ENCODE assay signal across 1 cellular context in the genomic region with DNA sequence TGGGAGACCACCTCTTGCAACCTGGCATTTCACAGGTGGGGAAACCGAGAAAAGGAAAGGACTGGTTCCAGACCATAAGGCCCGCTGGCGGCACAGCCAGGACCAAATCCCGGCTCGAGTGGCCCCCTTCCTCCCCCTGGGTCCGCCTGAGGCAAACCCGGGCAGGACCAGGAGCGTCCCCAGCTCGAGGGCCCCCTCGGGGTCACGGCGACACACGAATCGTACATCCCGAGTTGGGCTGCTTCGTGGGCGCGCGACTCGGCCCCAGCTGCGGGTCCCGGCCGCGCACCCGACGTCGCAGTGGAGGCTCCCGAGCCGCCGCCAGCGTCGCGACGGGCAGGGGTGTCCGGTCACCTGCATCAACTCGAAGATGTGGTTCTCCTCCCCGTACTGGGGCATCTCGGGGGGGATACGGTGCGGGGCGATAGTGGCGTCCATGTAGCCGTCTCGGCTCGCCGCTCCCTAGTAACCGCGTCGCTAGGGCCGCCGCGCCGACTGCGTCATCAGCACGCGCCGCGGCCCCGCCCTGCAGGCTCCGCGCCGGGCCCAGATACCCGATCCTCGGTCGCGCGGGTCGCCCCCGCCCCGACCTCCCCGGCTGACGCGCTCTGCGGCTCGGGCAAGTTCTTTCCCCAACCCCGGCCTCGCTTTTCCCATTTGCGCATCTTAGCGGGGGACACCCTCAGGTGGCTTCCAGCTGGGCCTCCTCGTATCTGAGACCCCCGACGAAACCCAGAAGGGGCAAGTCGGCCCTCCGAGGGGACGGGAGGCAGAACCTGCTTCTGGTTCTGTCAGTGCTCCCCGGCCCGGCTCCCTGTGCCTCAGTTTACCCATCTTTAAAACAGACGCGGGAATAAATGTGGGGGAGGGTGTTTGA.
A peak's percentile ranks its signal among the peaks of the same experiment; 100 is the strongest.
TF ChIP-seq lines count a peak whose summit lies in the region.

A gene with protein sequence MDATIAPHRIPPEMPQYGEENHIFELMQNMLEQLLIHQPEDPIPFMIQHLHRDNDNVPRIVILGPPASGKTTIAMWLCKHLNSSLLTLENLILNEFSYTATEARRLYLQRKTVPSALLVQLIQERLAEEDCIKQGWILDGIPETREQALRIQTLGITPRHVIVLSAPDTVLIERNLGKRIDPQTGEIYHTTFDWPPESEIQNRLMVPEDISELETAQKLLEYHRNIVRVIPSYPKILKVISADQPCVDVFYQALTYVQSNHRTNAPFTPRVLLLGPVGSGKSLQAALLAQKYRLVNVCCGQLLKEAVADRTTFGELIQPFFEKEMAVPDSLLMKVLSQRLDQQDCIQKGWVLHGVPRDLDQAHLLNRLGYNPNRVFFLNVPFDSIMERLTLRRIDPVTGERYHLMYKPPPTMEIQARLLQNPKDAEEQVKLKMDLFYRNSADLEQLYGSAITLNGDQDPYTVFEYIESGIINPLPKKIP (minus strand): TSS at position 467 of the 877 bp plus-strand sequence. CDS start 29 bp downstream, at position 438.

TF ChIP-seq in SK-N-SH, 30 proteins besides CTCF, POLR2A, EP300 and RAD21 (continued from another document):
- TF ChIP-seq RCOR1 (IDR thresholded peaks at IDR 0.05; ENCODE audit: low read length) = no peak
- TF ChIP-seq RXRA (IDR thresholded peaks at IDR 0.05; ENCODE audit: borderline replicate concordance, low read depth) = no peak
- no peak for TF ChIP-seq NRF1 (IDR thresholded peaks at IDR 0.05; ENCODE audit: low read depth, low read length)
- no peak for TF ChIP-seq SMC3 (IDR thresholded peaks at IDR 0.05; ENCODE audit: low read depth, low read length)
- TF ChIP-seq POLR2AphosphoS5 (IDR thresholded peaks at IDR 0.05; ENCODE audit: low read depth, low read length) = no peak
- no peak for TF ChIP-seq ELF1 (IDR thresholded peaks at IDR 0.05)
- TF ChIP-seq JUND (IDR thresholded peaks at IDR 0.05) = no peak
- TF ChIP-seq, protein P1, sequence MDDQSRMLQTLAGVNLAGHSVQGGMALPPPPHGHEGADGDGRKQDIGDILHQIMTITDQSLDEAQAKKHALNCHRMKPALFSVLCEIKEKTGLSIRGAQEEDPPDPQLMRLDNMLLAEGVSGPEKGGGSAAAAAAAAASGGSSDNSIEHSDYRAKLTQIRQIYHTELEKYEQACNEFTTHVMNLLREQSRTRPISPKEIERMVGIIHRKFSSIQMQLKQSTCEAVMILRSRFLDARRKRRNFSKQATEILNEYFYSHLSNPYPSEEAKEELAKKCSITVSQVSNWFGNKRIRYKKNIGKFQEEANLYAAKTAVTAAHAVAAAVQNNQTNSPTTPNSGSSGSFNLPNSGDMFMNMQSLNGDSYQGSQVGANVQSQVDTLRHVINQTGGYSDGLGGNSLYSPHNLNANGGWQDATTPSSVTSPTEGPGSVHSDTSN (IDR thresholded peaks at IDR 0.05) = no peak
- no peak for TF ChIP-seq IRF3 (IDR thresholded peaks at IDR 0.05; ENCODE audit: low read depth, low read length)
- TF ChIP-seq GATA2 (CRISPR knock-in tag; IDR thresholded peaks at IDR 0.05) = no peak
- peak; percentile 24 for TF ChIP-seq CHD2 (IDR thresholded peaks at IDR 0.05; ENCODE audit: low read length, partially characterized antibody)
- TF ChIP-seq MAX (IDR thresholded peaks at IDR 0.05; ENCODE audit: low read depth) = peak; percentile 38; the same call in 1 of the 2 replicates
- TF ChIP-seq ZBTB33 (IDR thresholded peaks at IDR 0.05; ENCODE audit: borderline replicate concordance, low read depth) = no peak
- peak; percentile 84 for TF ChIP-seq MXI1 (IDR thresholded peaks at IDR 0.05; ENCODE audit: low read depth, low read length)
- no peak for TF ChIP-seq YY1 (IDR thresholded peaks at IDR 0.05; ENCODE audit: low read depth)
- no peak for TF ChIP-seq EZH2phosphoT487 (IDR thresholded peaks at IDR 0.05; ENCODE audit: borderline replicate concordance, low read depth)
- TF ChIP-seq NFIC (IDR thresholded peaks at IDR 0.05; ENCODE audit: borderline replicate concordance) = no peak
- no peak for TF ChIP-seq FOXJ3 (CRISPR knock-in tag; IDR thresholded peaks at IDR 0.05)
- TF ChIP-seq MEF2A (IDR thresholded peaks at IDR 0.05; ENCODE audit: borderline replicate concordance, low read depth) = no peak
- TF ChIP-seq, protein P2, sequence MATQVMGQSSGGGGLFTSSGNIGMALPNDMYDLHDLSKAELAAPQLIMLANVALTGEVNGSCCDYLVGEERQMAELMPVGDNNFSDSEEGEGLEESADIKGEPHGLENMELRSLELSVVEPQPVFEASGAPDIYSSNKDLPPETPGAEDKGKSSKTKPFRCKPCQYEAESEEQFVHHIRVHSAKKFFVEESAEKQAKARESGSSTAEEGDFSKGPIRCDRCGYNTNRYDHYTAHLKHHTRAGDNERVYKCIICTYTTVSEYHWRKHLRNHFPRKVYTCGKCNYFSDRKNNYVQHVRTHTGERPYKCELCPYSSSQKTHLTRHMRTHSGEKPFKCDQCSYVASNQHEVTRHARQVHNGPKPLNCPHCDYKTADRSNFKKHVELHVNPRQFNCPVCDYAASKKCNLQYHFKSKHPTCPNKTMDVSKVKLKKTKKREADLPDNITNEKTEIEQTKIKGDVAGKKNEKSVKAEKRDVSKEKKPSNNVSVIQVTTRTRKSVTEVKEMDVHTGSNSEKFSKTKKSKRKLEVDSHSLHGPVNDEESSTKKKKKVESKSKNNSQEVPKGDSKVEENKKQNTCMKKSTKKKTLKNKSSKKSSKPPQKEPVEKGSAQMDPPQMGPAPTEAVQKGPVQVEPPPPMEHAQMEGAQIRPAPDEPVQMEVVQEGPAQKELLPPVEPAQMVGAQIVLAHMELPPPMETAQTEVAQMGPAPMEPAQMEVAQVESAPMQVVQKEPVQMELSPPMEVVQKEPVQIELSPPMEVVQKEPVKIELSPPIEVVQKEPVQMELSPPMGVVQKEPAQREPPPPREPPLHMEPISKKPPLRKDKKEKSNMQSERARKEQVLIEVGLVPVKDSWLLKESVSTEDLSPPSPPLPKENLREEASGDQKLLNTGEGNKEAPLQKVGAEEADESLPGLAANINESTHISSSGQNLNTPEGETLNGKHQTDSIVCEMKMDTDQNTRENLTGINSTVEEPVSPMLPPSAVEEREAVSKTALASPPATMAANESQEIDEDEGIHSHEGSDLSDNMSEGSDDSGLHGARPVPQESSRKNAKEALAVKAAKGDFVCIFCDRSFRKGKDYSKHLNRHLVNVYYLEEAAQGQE (IDR thresholded peaks at IDR 0.05; ENCODE audit: low read depth, low read length) = peak; percentile 8; the same call in 1 of the 2 replicates
